Comparison of ENCODE assay signal across 2 cellular contexts in genomic region chr3:105927720-105928119, GRCh38.
TF ChIP-seq lines count a peak whose summit lies in the region.

No MANE protein-coding gene starts in this region.

TF ChIP-seq in GM23338, 12 proteins besides CTCF, POLR2A, EP300 and RAD21:
- no peak for TF ChIP-seq POLR2AphosphoS5 (IDR thresholded peaks at IDR 0.05; ENCODE audit: low read depth)
- no peak for TF ChIP-seq ZNF462 (CRISPR knock-in tag; IDR thresholded peaks at IDR 0.05)
- no peak for TF ChIP-seq ZNF114 (CRISPR knock-in tag; IDR thresholded peaks at IDR 0.05)

TF ChIP-seq in GM12878, 131 proteins besides CTCF, POLR2A, EP300 and RAD21:
- TF ChIP-seq NFXL1 (IDR thresholded peaks at IDR 0.05; ENCODE audit: borderline replicate concordance) (no peak), EGR1 (IDR thresholded peaks at IDR 0.05; ENCODE audit: borderline replicate concordance in 1 of 2, low read depth in 2 of 2, low read length in 2 of 2) (no peak), HDGF (IDR thresholded peaks at IDR 0.05) (no peak), ZNF207 (IDR thresholded peaks at IDR 0.05; ENCODE audit: borderline replicate concordance) (no peak), CBX3 (IDR thresholded peaks at IDR 0.05; ENCODE audit: borderline replicate concordance, low read depth) (no peak), ETV6 (conservative IDR thresholded peaks at IDR 0.05 in 1 of 2, IDR thresholded peaks at IDR 0.05 in 1 of 2; ENCODE audit: borderline replicate concordance in 1 of 2, low read depth in 1 of 2) (no peak), SMAD1 (IDR thresholded peaks at IDR 0.05; ENCODE audit: low read depth, partially characterized antibody) (no peak)
- TF ChIP-seq, protein P1, sequence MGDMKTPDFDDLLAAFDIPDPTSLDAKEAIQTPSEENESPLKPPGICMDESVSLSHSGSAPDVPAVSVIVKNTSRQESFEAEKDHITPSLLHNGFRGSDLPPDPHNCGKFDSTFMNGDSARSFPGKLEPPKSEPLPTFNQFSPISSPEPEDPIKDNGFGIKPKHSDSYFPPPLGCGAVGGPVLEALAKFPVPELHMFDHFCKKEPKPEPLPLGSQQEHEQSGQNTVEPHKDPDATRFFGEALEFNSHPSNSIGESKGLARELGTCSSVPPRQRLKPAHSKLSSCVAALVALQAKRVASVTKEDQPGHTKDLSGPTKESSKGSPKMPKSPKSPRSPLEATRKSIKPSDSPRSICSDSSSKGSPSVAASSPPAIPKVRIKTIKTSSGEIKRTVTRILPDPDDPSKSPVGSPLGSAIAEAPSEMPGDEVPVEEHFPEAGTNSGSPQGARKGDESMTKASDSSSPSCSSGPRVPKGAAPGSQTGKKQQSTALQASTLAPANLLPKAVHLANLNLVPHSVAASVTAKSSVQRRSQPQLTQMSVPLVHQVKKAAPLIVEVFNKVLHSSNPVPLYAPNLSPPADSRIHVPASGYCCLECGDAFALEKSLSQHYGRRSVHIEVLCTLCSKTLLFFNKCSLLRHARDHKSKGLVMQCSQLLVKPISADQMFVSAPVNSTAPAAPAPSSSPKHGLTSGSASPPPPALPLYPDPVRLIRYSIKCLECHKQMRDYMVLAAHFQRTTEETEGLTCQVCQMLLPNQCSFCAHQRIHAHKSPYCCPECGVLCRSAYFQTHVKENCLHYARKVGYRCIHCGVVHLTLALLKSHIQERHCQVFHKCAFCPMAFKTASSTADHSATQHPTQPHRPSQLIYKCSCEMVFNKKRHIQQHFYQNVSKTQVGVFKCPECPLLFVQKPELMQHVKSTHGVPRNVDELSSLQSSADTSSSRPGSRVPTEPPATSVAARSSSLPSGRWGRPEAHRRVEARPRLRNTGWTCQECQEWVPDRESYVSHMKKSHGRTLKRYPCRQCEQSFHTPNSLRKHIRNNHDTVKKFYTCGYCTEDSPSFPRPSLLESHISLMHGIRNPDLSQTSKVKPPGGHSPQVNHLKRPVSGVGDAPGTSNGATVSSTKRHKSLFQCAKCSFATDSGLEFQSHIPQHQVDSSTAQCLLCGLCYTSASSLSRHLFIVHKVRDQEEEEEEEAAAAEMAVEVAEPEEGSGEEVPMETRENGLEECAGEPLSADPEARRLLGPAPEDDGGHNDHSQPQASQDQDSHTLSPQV (IDR thresholded peaks at IDR 0.05), result no peak
